Comparison of ENCODE assay signal across 1 cellular context in genomic region chr6:152295920-152296319, GRCh38.
TF ChIP-seq lines count a peak whose summit lies in the region.

No MANE protein-coding gene starts in this region.

TF ChIP-seq in liver, 16 proteins besides CTCF, POLR2A, EP300 and RAD21 (continued from another document):
- TF ChIP-seq REST (IDR thresholded peaks at IDR 0.05) (no peak), FOXA1 (IDR thresholded peaks at IDR 0.05) (no peak)
